In the genomic region with DNA sequence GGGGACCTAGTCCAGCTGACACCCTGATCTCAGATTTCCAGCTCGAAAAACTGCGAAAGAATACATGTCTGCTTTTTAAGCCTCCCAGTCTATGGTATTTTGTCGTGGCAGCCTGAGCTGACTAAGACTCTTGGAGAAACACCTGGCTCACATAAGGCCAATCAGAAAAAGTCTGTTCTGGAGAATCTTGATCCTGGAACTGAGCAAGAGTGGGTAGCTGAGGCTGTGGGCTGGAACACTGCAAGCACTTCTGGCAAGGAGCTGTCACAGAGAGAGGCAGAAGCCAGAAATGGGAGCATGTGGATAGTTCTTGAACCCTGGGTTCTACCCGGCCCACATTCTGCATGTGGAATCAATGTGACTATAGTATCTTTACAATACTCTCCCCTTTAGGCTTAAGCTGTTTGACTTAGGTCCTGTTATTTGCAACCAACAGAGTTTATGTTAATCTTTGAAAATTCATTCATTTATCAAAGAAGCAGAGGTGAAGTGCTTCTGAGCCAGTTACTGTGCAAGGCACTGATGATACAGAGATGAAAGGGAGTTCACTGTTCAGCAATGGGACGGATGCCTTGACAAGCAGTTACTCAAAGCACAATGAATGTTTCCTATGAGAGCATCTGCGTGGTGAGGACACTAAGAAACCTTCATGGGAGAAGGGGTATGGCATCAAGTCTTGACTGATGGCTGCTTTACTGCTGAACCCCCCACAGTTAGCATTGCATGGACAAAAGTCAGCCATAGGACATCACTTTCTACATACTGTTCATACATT, we compare ENCODE assay signal across 27 cellular contexts. TPM values are rescaled to one million over a fixed set of nuclear protein-coding genes. Genes with fewer than 3 reads are reported as not detected.
DNase-seq lines count a peak whose midpoint lies in the region; ATAC-seq and TF ChIP-seq lines count a peak whose summit lies in the region.
"Had no signal": no experiment of that assay in that cellular context is flagged by ENCODE, and none has a peak within 500 bp of the region (broad histone marks: within the 10 kb centered on the region; RNA-seq: fewer than 3 reads in every experiment).

No MANE protein-coding gene starts in this region.

- H3K27me3 ChIP-seq in dorsolateral prefrontal cortex (peaks cover 0 to 4% (median 0%) of the 10 kb centered on the region in 45 donors), lung (ENCODE audit: control insufficient read depth, insufficient read depth) (no peaks in the 10 kb centered on the region), stomach (no peaks in the 10 kb centered on the region), neural progenitor cell (no peaks in the 10 kb centered on the region)
- H3K27me3 ChIP-seq: BLaER1 treated with 17β-estradiol and CSF1 and Interleukin-3, amounts not matched to agents 10 nM and 100 nM had no signal

- peaks cover 12% of the 10 kb centered on the region for H3K4me1 Mint-ChIP-seq in neural progenitor cell
- no peaks in the 10 kb centered on the region for H3K4me1 Mint-ChIP-seq in activated CD8-positive, alpha-beta memory T cell treated with anti-CD3 and anti-CD28 coated beads, Interleukin-2, amount 10 ng/mL, durations not matched to agents 7 days and 5 days
- H3K4me1 Mint-ChIP-seq: IgD-negative memory B cell had no signal

- TF ChIP-seq EP300 in stomach (IDR thresholded peaks at IDR 0.05): no peak

- no peak overlapping the region for H3K4me3 Mint-ChIP-seq in neural progenitor cell
- no peak overlapping the region for H3K4me3 Mint-ChIP-seq in activated CD8-positive, alpha-beta memory T cell treated with anti-CD3 and anti-CD28 coated beads, Interleukin-2, amount 10 ng/mL, durations not matched to agents 7 days and 5 days
- H3K4me3 Mint-ChIP-seq: CD4-positive, alpha-beta T cell; IgD-negative memory B cell had no signal

- no peak for TF ChIP-seq POLR2A in stomach (IDR thresholded peaks at IDR 0.05)

- H3K9me3 ChIP-seq in lung (ENCODE audit: control insufficient read depth in 2 of 2, insufficient read depth in 1 of 2, low read length in 1 of 2) (peaks cover 0 to 7% of the 10 kb centered on the region in 2 donors), stomach (no peaks in the 10 kb centered on the region), neural progenitor cell (ENCODE audit: low read depth) (no peaks in the 10 kb centered on the region)
- H3K9me3 ChIP-seq: SK-N-SH had no signal

- H3F3A ChIP-seq in neural progenitor cell (ENCODE audit: low read depth): no peaks in the 10 kb centered on the region

- H3K36me3 ChIP-seq in lung (ENCODE audit: control insufficient read depth in 2 of 2, insufficient read depth in 2 of 2, low read length in 2 of 2) (no peaks in the 10 kb centered on the region), stomach (no peaks in the 10 kb centered on the region), neural progenitor cell (no peaks in the 10 kb centered on the region)
- H3K36me3 ChIP-seq: BLaER1 treated with 17β-estradiol and CSF1 and Interleukin-3, amounts not matched to agents 10 nM and 100 nM had no signal

- DNase-seq in NCI-H2171 treated with DMSO at 0.1 percent for 48 hours (lab: John Stamatoyannopoulos, UW) (peak; percentile 85), dorsolateral prefrontal cortex (no peak), lung (ENCODE audit: low spot score) (peak; percentile 5), stomach (no peak), neural progenitor cell (ENCODE audit: low spot score) (no peak)
- no peak for DNase-seq in activated CD8-positive, alpha-beta memory T cell treated with anti-CD3 and anti-CD28 coated beads, Interleukin-2, amount 10 ng/mL, durations not matched to agents 7 days and 5 days
- DNase-seq: CD4-positive, alpha-beta T cell; DMS79; EL; GDM1; HCEC 1CT; MM.1S; NCI-H1417; NCI-H1694; NCI-H2029 treated with DMSO at 0.1 percent for 48 hours; NCI-H345; NCI-H510A treated with DMSO at 0.1 percent for 48 hours; NCI-H774; PC-3; SK-N-SH had no signal

- TF ChIP-seq CTCF in dorsolateral prefrontal cortex (IDR thresholded peaks at IDR 0.05 in 54 of 56, conservative IDR thresholded peaks at IDR 0.05 in 2 of 56; ENCODE audit: low read depth in 1 of 56, partially characterized antibody in 56 of 56) (no peak), lung (IDR thresholded peaks at IDR 0.05; ENCODE audit: control extremely low read depth, extremely low read depth) (no peak), stomach (IDR thresholded peaks at IDR 0.05) (no peak), neural progenitor cell (IDR thresholded peaks at IDR 0.05) (no peak)

- H3K36me3 Mint-ChIP-seq in neural progenitor cell: no peaks in the 10 kb centered on the region
- H3K36me3 Mint-ChIP-seq in activated CD8-positive, alpha-beta memory T cell treated with anti-CD3 and anti-CD28 coated beads, Interleukin-2, amount 10 ng/mL, durations not matched to agents 7 days and 5 days: no peaks in the 10 kb centered on the region

- H3K4me3 ChIP-seq in dorsolateral prefrontal cortex: no peak overlapping the region
- H3K4me3 ChIP-seq in lung: no peak overlapping the region
- H3K4me3 ChIP-seq in stomach: no peak overlapping the region
- H3K4me3 ChIP-seq in neural progenitor cell: no peak overlapping the region
- H3K4me3 ChIP-seq: BLaER1 treated with 17β-estradiol and CSF1 and Interleukin-3, amounts not matched to agents 10 nM and 100 nM; GM12878 had no signal

- no peak for ATAC-seq in lung (ENCODE audit: insufficient read depth, low FRiP score)
- ATAC-seq in activated CD8-positive, alpha-beta memory T cell treated with anti-CD3 and anti-CD28 coated beads, Interleukin-2, amount 10 ng/mL, durations not matched to agents 7 days and 5 days: no peak
- ATAC-seq: GM12878, PC-3 had no signal

- CTCF ChIA-PET in activated CD8-positive, alpha-beta memory T cell treated with anti-CD3 and anti-CD28 coated beads, Interleukin-2, amount 10 ng/mL, durations not matched to agents 7 days and 5 days (lab: Charles Lee): no interaction called here

- H3K9ac ChIP-seq in neural progenitor cell: no peak overlapping the region
- H3K9ac ChIP-seq: BLaER1 treated with 17β-estradiol and CSF1 and Interleukin-3, amounts not matched to agents 10 nM and 100 nM; KMS-11; SK-N-SH had no signal

- intact Hi-C loops in dorsolateral prefrontal cortex (cut with DNase I) (loop anchor here in 1 of 2 donors (5.0 kb wide), 1 partner anchor 72 kb away; no protein-coding TSS in a partner anchor), stomach (cut with DNase I; ENCODE audit: low total_unique reads) (no loop called here)

- no peaks in the 10 kb centered on the region for H4K20me1 ChIP-seq in neural progenitor cell (ENCODE audit: low read depth)
- H4K20me1 ChIP-seq: BLaER1 treated with 17β-estradiol and CSF1 and Interleukin-3, amounts not matched to agents 10 nM and 100 nM had no signal

- no peak overlapping the region for H3K4me2 ChIP-seq in neural progenitor cell
- H3K4me2 ChIP-seq: BLaER1 treated with 17β-estradiol and CSF1 and Interleukin-3, amounts not matched to agents 10 nM and 100 nM; KMS-11; SK-N-SH had no signal

- WGBS in lung, 2 donors: 80 to 83% methylated on average over 6 of the region's 6 CpGs
- 81 to 84% (median 83%) methylated on average over 6 of the region's 6 CpGs for WGBS in stomach, 5 donors

- peaks cover 6% of the 10 kb centered on the region for H3K9me3 Mint-ChIP-seq in neural progenitor cell
- H3K9me3 Mint-ChIP-seq in activated CD8-positive, alpha-beta memory T cell treated with anti-CD3 and anti-CD28 coated beads, Interleukin-2, amount 10 ng/mL, durations not matched to agents 7 days and 5 days (ENCODE audit: low read depth): peaks cover 9% of the 10 kb centered on the region
- H3K9me3 Mint-ChIP-seq: CD4-positive, alpha-beta T cell had no signal

- peak overlapping the region in 58 of 59 donors; percentile 33 to 99 (median 82) for H3K27ac ChIP-seq in dorsolateral prefrontal cortex
- H3K27ac ChIP-seq in lung (ENCODE audit: low read depth in 1 of 2, low read length in 1 of 2): peak overlapping the region in 1 of 2 donors; percentile 14
- peak overlapping the region; percentile 7 for H3K27ac ChIP-seq in temporal lobe (ENCODE audit: low read depth, low read length)
- no peak overlapping the region for H3K27ac ChIP-seq in stomach
- no peak overlapping the region for H3K27ac ChIP-seq in neural progenitor cell
- H3K27ac ChIP-seq: BLaER1 treated with 17β-estradiol and CSF1 and Interleukin-3, amounts not matched to agents 10 nM and 100 nM; HL-60; KMS-11 had no signal

- H3K4me1 ChIP-seq in lung (ENCODE audit: control insufficient read depth in 2 of 2, insufficient read depth in 2 of 2, low read length in 2 of 2) (no peaks in the 10 kb centered on the region), stomach (no peaks in the 10 kb centered on the region), neural progenitor cell (no peaks in the 10 kb centered on the region)
- H3K4me1 ChIP-seq: BLaER1 treated with 17β-estradiol and CSF1 and Interleukin-3, amounts not matched to agents 10 nM and 100 nM had no signal

- no peak overlapping the region for H3K27ac Mint-ChIP-seq in neural progenitor cell
- no peak overlapping the region for H3K27ac Mint-ChIP-seq in activated CD8-positive, alpha-beta memory T cell treated with anti-CD3 and anti-CD28 coated beads, Interleukin-2, amount 10 ng/mL, durations not matched to agents 7 days and 5 days
- H3K27ac Mint-ChIP-seq: CD4-positive, alpha-beta T cell; IgD-negative memory B cell had no signal

- H3K27me3 Mint-ChIP-seq in neural progenitor cell (ENCODE audit: insufficient read depth, low read depth): no peaks in the 10 kb centered on the region
- H3K27me3 Mint-ChIP-seq in activated CD8-positive, alpha-beta memory T cell treated with anti-CD3 and anti-CD28 coated beads, Interleukin-2, amount 10 ng/mL, durations not matched to agents 7 days and 5 days: no peaks in the 10 kb centered on the region
- H3K27me3 Mint-ChIP-seq: CD4-positive, alpha-beta T cell; IgD-negative memory B cell had no signal

- H3K79me2 ChIP-seq in neural progenitor cell (ENCODE audit: low read depth): no peaks in the 10 kb centered on the region

- H2AFZ ChIP-seq in neural progenitor cell (replicated peaks): no peak overlapping the region

RNA-seq across cellular contexts. Expression of a gene that starts 4.4 kb away (rescaled TPM):
- total RNA-seq in dorsolateral prefrontal cortex (100 to 1,000 TPM in 6 of 120 experiments, 10 to 100 TPM in 113, 1 to 10 TPM in 1; 8.8 to 166 (median 43.8) TPM), lung (not detected), temporal lobe (0.49 TPM), stomach (not detected), neural progenitor cell (ENCODE audit: low replicate concordance) (not detected in 2 replicates)
- polyA plus RNA-seq in lung (not detected), stomach (not detected)
- total RNA-seq in activated CD8-positive, alpha-beta memory T cell treated with anti-CD3 and anti-CD28 coated beads, Interleukin-2, amount 10 ng/mL, durations not matched to agents 7 days and 5 days: not detected
- total RNA-seq: CD4-positive, alpha-beta T cell; GM12878; H1 had no signal
- polyA plus RNA-seq: IgD-negative memory B cell had no signal

Comparison
In these comparisons a context has a peak if more than half of its experiments do, and no peak if none do; other contexts are left out.
1. DNase-seq: peak in NCI-H2171 treated with DMSO at 0.1 percent for 48 hours (single experiment) and lung (single experiment); none in dorsolateral prefrontal cortex (0 of 10), stomach (single experiment), neural progenitor cell (single experiment) and activated CD8-positive, alpha-beta memory T cell treated with anti-CD3 and anti-CD28 coated beads, Interleukin-2, amount 10 ng/mL, durations not matched to agents 7 days and 5 days (single experiment).
2. H3K27ac ChIP-seq: peak in dorsolateral prefrontal cortex (58 of 59) and temporal lobe (single experiment); none in stomach (0 of 5) and neural progenitor cell (single experiment).